ENCODE assay signal across 16 cellular contexts in the genomic region with DNA sequence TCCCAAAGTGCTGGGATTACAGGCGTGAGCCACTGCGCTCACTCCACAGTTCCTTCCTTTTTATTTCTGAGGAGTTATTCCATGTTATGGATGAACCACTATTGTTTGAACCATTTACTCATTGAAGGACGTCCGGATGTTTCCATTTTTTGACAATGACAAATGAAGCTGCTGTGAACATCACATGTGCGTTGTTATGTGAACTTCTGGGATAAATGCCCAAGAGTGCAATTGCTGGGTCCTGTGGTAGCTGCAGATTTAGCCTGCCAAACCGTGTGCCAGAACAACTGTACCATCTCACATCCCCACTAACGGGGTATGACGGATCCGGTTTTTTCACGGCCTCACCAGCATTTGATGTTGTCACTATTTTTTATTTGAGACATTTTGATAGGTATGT.
"Had no signal": no experiment of that assay in that cellular context is flagged by ENCODE, and none has a peak within 500 bp of the region (broad histone marks: within the 10 kb centered on the region; RNA-seq: fewer than 3 reads in every experiment).

No MANE protein-coding gene starts in this region.

- H3K36me3 ChIP-seq: esophagus muscularis mucosa, stomach, thyroid gland had no signal

- H3K9me3 ChIP-seq: esophagus muscularis mucosa, stomach, thyroid gland had no signal

- H3K4me3 Mint-ChIP-seq: activated naive CD8-positive, alpha-beta T cell treated with anti-CD3 and anti-CD28 coated beads for 36 hours; naive thymus-derived CD8-positive, alpha-beta T cell had no signal

- H3K36me3 Mint-ChIP-seq: activated naive CD8-positive, alpha-beta T cell treated with anti-CD3 and anti-CD28 coated beads for 36 hours; naive thymus-derived CD8-positive, alpha-beta T cell had no signal

- H3K4me2 ChIP-seq: hepatocyte had no signal

- DNase-seq: activated CD4-positive, alpha-beta T cell treated with anti-CD3 and anti-CD28 coated beads, Interleukin-2, amount 50 U/mL, for 4 hours; activated CD4-positive, CD25-positive, alpha-beta regulatory T cell treated with anti-CD3 and anti-CD28 coated beads, Interleukin-2, amount 50 U/mL, for 72 hours; activated gamma-delta T cell treated with Interleukin-2 at 50 U/mL for 16 hours; activated naive CD8-positive, alpha-beta T cell treated with anti-CD3 and anti-CD28 coated beads for 36 hours; activated T-cell treated with anti-CD3 and anti-CD28 coated beads, Interleukin-2, amount 50 U/mL, for 1 hour; naive thymus-derived CD8-positive, alpha-beta T cell; nucleus accumbens; stimulated activated CD4-positive, alpha-beta T cell treated with anti-CD3 and anti-CD28 coated beads, Interleukin-4, amount 100 ng/mL, for 4 hours; stomach; T-helper 9 cell; thyroid gland had no signal

- H2AFZ ChIP-seq: hepatocyte had no signal

- H3K4me1 Mint-ChIP-seq: activated naive CD8-positive, alpha-beta T cell treated with anti-CD3 and anti-CD28 coated beads for 36 hours had no signal

- H3K9me3 Mint-ChIP-seq: activated naive CD8-positive, alpha-beta T cell treated with anti-CD3 and anti-CD28 coated beads for 36 hours; naive thymus-derived CD8-positive, alpha-beta T cell had no signal

- H3K4me3 ChIP-seq: esophagus muscularis mucosa, hepatocyte, stomach, thyroid gland had no signal

- FAIRE-seq: endometrium, frontal cortex, kidney had no signal

- H3K27ac ChIP-seq: esophagus muscularis mucosa, hepatocyte, stomach, thyroid gland had no signal

- ATAC-seq: naive thymus-derived CD8-positive, alpha-beta T cell had no signal

- H3K4me1 ChIP-seq: stomach, thyroid gland had no signal

- H3K79me2 ChIP-seq: hepatocyte had no signal

- H3K27me3 ChIP-seq: esophagus muscularis mucosa, thyroid gland had no signal

- H3K27ac Mint-ChIP-seq: activated naive CD8-positive, alpha-beta T cell treated with anti-CD3 and anti-CD28 coated beads for 36 hours; naive thymus-derived CD8-positive, alpha-beta T cell had no signal
